8 cellular contexts compared by ENCODE assay signal in genomic region chr16:67666538-67667433, GRCh38. TPM values are rescaled to one million over a fixed set of nuclear protein-coding genes. Genes with fewer than 3 reads are reported as not detected.
DNase-seq lines count a peak whose midpoint lies in the region; ATAC-seq and TF ChIP-seq lines count a peak whose summit lies in the region.

A gene with protein sequence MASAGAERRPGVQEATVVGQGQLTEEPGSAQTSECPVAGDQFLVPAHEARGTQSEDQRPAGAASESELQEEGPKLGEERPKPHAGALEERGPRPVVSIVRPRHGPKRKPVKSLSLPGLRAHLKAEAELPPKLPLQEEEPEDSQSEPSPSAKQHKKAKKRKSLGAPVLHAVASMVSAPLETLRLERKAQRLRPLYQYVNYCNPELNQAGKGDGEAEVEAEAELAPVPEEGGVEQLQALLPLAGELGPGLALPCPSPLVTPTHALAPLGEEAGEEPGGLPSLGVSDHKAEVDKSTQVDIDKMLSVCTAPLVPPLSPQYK (plus strand): TSS chr16:67666814. CDS start chr16:67666971, 157 bp downstream.
A gene with protein sequence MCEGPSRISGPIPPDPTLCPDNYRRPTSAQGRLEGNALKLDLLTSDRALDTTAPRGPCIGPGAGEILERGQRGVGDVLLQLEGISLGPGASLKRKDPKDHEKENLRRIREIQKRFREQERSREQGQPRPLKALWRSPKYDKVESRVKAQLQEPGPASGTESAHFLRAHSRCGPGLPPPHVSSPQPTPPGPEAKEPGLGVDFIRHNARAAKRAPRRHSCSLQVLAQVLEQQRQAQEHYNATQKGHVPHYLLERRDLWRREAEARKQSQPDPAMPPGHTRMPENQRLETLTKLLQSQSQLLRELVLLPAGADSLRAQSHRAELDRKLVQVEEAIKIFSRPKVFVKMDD (minus strand): TSS chr16:67666750. CDS start chr16:67666442, 308 bp downstream.

- H4K20me1 ChIP-seq in MM.1S (ENCODE audit: insufficient read depth, low read length): no peaks in the 10 kb centered on the region
- H4K20me1 ChIP-seq in hepatocyte (ENCODE audit: insufficient read depth, poor library complexity, severe bottlenecking): no peaks in the 10 kb centered on the region

- H3F3A ChIP-seq in MM.1S (ENCODE audit: insufficient read depth, low read length): peaks cover 11% of the 10 kb centered on the region

- intact Hi-C loops in ascending aorta (cut with DNase I) (loop anchor here (10.0 kb wide), 1 partner anchor 422 kb away; the partner anchor contains the start of genes FHOD1 and SLC9A5), vagina (cut with DNase I) (loop anchor here (2.0 kb wide), 1 partner anchor 104 kb away; the partner anchor contains the start of gene CTCF)

- no peaks in the 10 kb centered on the region for H3K9me2 ChIP-seq in MM.1S (replicated peaks; ENCODE audit: insufficient read depth, low read length)
- no peaks in the 10 kb centered on the region for H3K9me2 ChIP-seq in hepatocyte (replicated peaks; ENCODE audit: insufficient read depth)

- H3K4me1 ChIP-seq in MM.1S (ENCODE audit: low read length) (peaks cover 23% of the 10 kb centered on the region), ascending aorta (peaks cover 9 to 20% of the 10 kb centered on the region in 2 donors), hepatocyte (ENCODE audit: insufficient read depth) (peaks cover 14% of the 10 kb centered on the region), vagina (peaks cover 36% of the 10 kb centered on the region)

- 26% methylated on average over 43 of the region's 77 CpGs for WGBS in hepatocyte (ENCODE audit: low lambda C conversion rate, missing lambda C conversion rate)

- H3K4me3 ChIP-seq in MM.1S (ENCODE audit: low read length) (peak within 1 kb of the TSS; percentile 89), ascending aorta (peak within 1 kb of the TSS; percentile 88 to 97), hepatocyte (peak within 1 kb of the TSS; percentile 96), vagina (peak within 1 kb of the TSS; percentile 67 to 78)

- H2AFZ ChIP-seq in MM.1S (ENCODE audit: low read length) (peak within 1 kb of the TSS; percentile 99), hepatocyte (peak within 1 kb of the TSS; percentile 98)

- H3K27ac ChIP-seq in MM.1S (ENCODE audit: low read length): peak within 1 kb of the TSS; percentile 52; the same call in 1 of the 2 replicates
- H3K27ac ChIP-seq in ascending aorta: peak within 1 kb of the TSS; percentile 91
- H3K27ac ChIP-seq in hepatocyte: peak within 1 kb of the TSS; percentile 64
- peak within 1 kb of the TSS; percentile 90 for H3K27ac ChIP-seq in vagina

- H3K9ac ChIP-seq in MM.1S (ENCODE audit: low read length): peak within 1 kb of the TSS; percentile 82

- H3K27me3 ChIP-seq in MM.1S (replicated peaks; ENCODE audit: insufficient read depth, low read length): no peaks in the 10 kb centered on the region
- no peaks in the 10 kb centered on the region for H3K27me3 ChIP-seq in ascending aorta
- no peaks in the 10 kb centered on the region for H3K27me3 ChIP-seq in hepatocyte
- H3K27me3 ChIP-seq in vagina: no peaks in the 10 kb centered on the region

- no peak for TF ChIP-seq CTCF in MM.1S (IDR thresholded peaks at IDR 0.05; ENCODE audit: low read length)
- no peak for TF ChIP-seq CTCF in ascending aorta (IDR thresholded peaks at IDR 0.05)
- no peak for TF ChIP-seq CTCF in hepatocyte (IDR thresholded peaks at IDR 0.05; ENCODE audit: poor library complexity)
- TF ChIP-seq CTCF in vagina (IDR thresholded peaks at IDR 0.05): no peak

- peak; percentile 50 for ATAC-seq in GM21786 (IDR thresholded peaks at IDR 0.05; ENCODE audit: unreplicated experiment)

- H3K36me3 ChIP-seq in MM.1S (replicated peaks; ENCODE audit: insufficient read depth, low read length): no peaks in the 10 kb centered on the region
- no peaks in the 10 kb centered on the region for H3K36me3 ChIP-seq in ascending aorta
- no peaks in the 10 kb centered on the region for H3K36me3 ChIP-seq in hepatocyte (replicated peaks; ENCODE audit: insufficient read depth, low read depth)
- no peaks in the 10 kb centered on the region for H3K36me3 ChIP-seq in vagina

- H3K79me2 ChIP-seq in MM.1S (ENCODE audit: low read length) (peaks cover 20% of the 10 kb centered on the region), hepatocyte (no peaks in the 10 kb centered on the region)

- TF ChIP-seq POLR2A in vagina (IDR thresholded peaks at IDR 0.05): no peak

- DNase-seq in DMS153 treated with DMSO at 0.1 percent for 48 hours (lab: John Stamatoyannopoulos, UW; ENCODE audit: unreplicated experiment) (peak; percentile 44), MM.1S (peak; percentile 89), T-helper 22 cell (ENCODE audit: low read depth) (peak; percentile 72), ascending aorta (ENCODE audit: low spot score in 2 of 2) (peak in 1 of 2 donors; percentile 91), hepatocyte (ENCODE audit: low spot score) (peak; percentile 85), retina (peak; percentile 94), vagina (ENCODE audit: extremely low spot score in 2 of 2) (no peak)

- H3K9me3 ChIP-seq in MM.1S (replicated peaks; ENCODE audit: insufficient read depth, low read length): no peaks in the 10 kb centered on the region
- no peaks in the 10 kb centered on the region for H3K9me3 ChIP-seq in ascending aorta
- H3K9me3 ChIP-seq in hepatocyte (ENCODE audit: low read depth): no peaks in the 10 kb centered on the region
- no peaks in the 10 kb centered on the region for H3K9me3 ChIP-seq in vagina

- peak within 1 kb of the TSS; percentile 98 for H3K4me2 ChIP-seq in MM.1S (ENCODE audit: low read depth, low read length)
- H3K4me2 ChIP-seq in hepatocyte: peak within 1 kb of the TSS; percentile 94

RNA-seq across cellular contexts. Expression of the first gene that starts in this region (rescaled TPM):
- 1.6 TPM for total RNA-seq in ascending aorta
- 1.7 and 2.3 TPM in 2 replicates for total RNA-seq in hepatocyte
- polyA plus RNA-seq in hepatocyte: 3.4 and 4.1 TPM in 2 replicates
- 10.3 TPM for total RNA-seq in vagina

RNA-seq across cellular contexts. Expression of the second gene that starts in this region (rescaled TPM):
- total RNA-seq in ascending aorta: 42.5 TPM
- total RNA-seq in hepatocyte: 8.3 and 10.2 TPM in 2 replicates
- 13.1 and 16.0 TPM in 2 replicates for polyA plus RNA-seq in hepatocyte
- total RNA-seq in vagina: 14.7 TPM

Comparison
In these comparisons a context has a peak if more than half of its experiments do, and no peak if none do; other contexts are left out.
1. DNase-seq: peak in DMS153 treated with DMSO at 0.1 percent for 48 hours (single experiment), MM.1S (single experiment), T-helper 22 cell (single experiment), hepatocyte (single experiment) and retina (single experiment); none in vagina (0 of 2).
2. Peak in every context shown above with its lines, with median percentiles within 50 percentile points of each other: H3K27ac ChIP-seq and H3K4me3 ChIP-seq.